In the genomic region with DNA sequence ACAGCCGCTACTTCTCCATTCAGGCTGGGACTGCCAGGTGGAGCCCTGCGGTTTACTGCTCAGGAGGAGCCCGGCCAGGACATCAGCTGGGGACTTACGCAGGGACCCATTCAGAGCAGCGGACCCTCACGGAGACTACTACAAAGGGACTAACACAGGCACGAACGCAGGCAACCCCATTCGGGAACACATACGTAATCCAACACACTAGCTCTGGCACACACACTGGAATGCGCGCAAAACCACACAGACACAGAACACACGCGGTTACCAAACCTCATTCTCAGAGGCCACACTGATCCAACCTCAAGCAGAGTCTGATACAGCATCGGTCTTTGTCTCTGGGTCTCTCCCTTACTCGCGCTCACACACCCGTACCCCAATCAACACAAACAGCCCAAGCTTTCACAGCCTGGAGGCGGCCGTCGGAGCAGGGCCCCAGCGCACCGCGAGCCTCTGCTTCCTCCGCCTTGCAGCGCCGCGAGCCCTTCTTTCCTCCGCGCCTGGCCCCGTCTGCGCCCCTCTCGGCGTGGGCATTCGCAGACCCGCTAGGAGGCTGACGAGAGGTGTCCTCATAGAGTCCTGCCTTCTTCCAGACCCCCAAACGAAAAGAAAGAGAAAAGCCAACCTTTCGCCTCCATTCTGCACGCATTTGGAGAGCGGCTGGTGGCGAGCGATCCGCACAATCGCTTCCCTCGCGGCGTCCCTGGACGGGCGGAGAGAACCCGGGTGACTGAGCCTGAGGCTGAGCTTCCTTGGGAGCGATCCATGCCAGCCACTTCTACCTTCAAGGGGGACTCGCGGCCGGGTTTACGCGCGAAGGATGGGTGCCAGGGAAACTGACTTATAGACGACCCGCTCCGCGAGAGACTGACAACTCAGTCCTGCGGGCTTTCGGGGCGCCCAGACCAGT, we compare ENCODE assay signal across 10 cellular contexts. TPM values are rescaled to one million over a fixed set of nuclear protein-coding genes. Genes with fewer than 3 reads are reported as not detected.
DNase-seq lines count a peak whose midpoint lies in the region; ATAC-seq and FAIRE-seq lines count a peak whose summit lies in the region.
"Had no signal": no experiment of that assay in that cellular context is flagged by ENCODE, and none has a peak within 500 bp of the region (broad histone marks: within the 10 kb centered on the region; RNA-seq: fewer than 3 reads in every experiment).

No MANE protein-coding gene starts in this region.

- intact Hi-C loops in Right ventricle myocardium inferior (cut with DNase I) = no loop called here

- peak; percentile 72 for FAIRE-seq in HTR-8/SVneo (lab: Jason Lieb, UNC)

- ATAC-seq in activated naive CD8-positive, alpha-beta T cell treated with anti-CD3 and anti-CD28 coated beads, Interleukin-2, amount 10 ng/mL, durations not matched to agents 7 days and 5 days (ENCODE audit: low read depth) = no peak
- ATAC-seq in GM18907 (IDR thresholded peaks at IDR 0.05; ENCODE audit: unreplicated experiment) (no peak), Right ventricle myocardium inferior (no peak), GM18868 (IDR thresholded peaks at IDR 0.05; ENCODE audit: unreplicated experiment) (no peak)

- H3K4me3 ChIP-seq in mesodermal cell (ENCODE audit: extremely low read depth, insufficient read depth, low read length, poor library complexity, severe bottlenecking) = peak overlapping the region; percentile 14

- no peaks in the 10 kb centered on the region for H3K9me3 Mint-ChIP-seq in activated naive CD8-positive, alpha-beta T cell treated with anti-CD3 and anti-CD28 coated beads, Interleukin-2, amount 10 ng/mL, durations not matched to agents 7 days and 5 days

- peaks cover 3% of the 10 kb centered on the region for H3K4me1 ChIP-seq in mesodermal cell (ENCODE audit: control insufficient read depth, insufficient read depth, low read length, poor library complexity, severe bottlenecking)

- no peaks in the 10 kb centered on the region for H3K9me3 ChIP-seq in mesodermal cell (ENCODE audit: control insufficient read depth, low read length)

- H3K36me3 Mint-ChIP-seq in activated naive CD8-positive, alpha-beta T cell treated with anti-CD3 and anti-CD28 coated beads, Interleukin-2, amount 10 ng/mL, durations not matched to agents 7 days and 5 days = peaks cover 3% of the 10 kb centered on the region

- no peaks in the 10 kb centered on the region for H3K36me3 ChIP-seq in mesodermal cell (ENCODE audit: control insufficient read depth, insufficient read depth, low read length)

- WGBS in mesodermal cell (ENCODE audit: insufficient coverage in 2 of 2), 2 experiments = 0 to 1% methylated on average over 40 to 44 of the region's 65 CpGs

- no peak overlapping the region for H3K27ac ChIP-seq in mesodermal cell (ENCODE audit: low read depth, low read length, severe bottlenecking)

- H3K4me3 Mint-ChIP-seq in activated naive CD8-positive, alpha-beta T cell treated with anti-CD3 and anti-CD28 coated beads, Interleukin-2, amount 10 ng/mL, durations not matched to agents 7 days and 5 days = no peak overlapping the region

- H3K4me1 Mint-ChIP-seq in activated naive CD8-positive, alpha-beta T cell treated with anti-CD3 and anti-CD28 coated beads, Interleukin-2, amount 10 ng/mL, durations not matched to agents 7 days and 5 days = peaks cover 30% of the 10 kb centered on the region

- H3K27ac Mint-ChIP-seq in activated naive CD8-positive, alpha-beta T cell treated with anti-CD3 and anti-CD28 coated beads, Interleukin-2, amount 10 ng/mL, durations not matched to agents 7 days and 5 days = no peak overlapping the region

- H3K27me3 Mint-ChIP-seq in activated naive CD8-positive, alpha-beta T cell treated with anti-CD3 and anti-CD28 coated beads, Interleukin-2, amount 10 ng/mL, durations not matched to agents 7 days and 5 days = peaks cover 86% of the 10 kb centered on the region

- POLR2A ChIA-PET in activated naive CD8-positive, alpha-beta T cell treated with anti-CD3 and anti-CD28 coated beads, Interleukin-2, amount 10 ng/mL, durations not matched to agents 7 days and 5 days (lab: Charles Lee) = no interaction called here

- DNase-seq in ELF-1 (ENCODE audit: low read depth, low spot score) (peak; percentile 27), HTR-8/SVneo (ENCODE audit: insufficient read length, low spot score) (no peak), mucosa of gallbladder (ENCODE audit: low spot score) (no peak), Right ventricle myocardium inferior (ENCODE audit: missing footprints) (no peak)
- peak; percentile 47 for DNase-seq in activated naive CD8-positive, alpha-beta T cell treated with anti-CD3 and anti-CD28 coated beads, Interleukin-2, amount 10 ng/mL, durations not matched to agents 7 days and 5 days
- DNase-seq: NCI-H510A treated with DMSO at 0.1 percent for 48 hours, occipital lobe had no signal

RNA-seq across cellular contexts. Expression of gene SLC32A1, which starts 1.0 kb away (rescaled TPM):
- total RNA-seq in activated naive CD8-positive, alpha-beta T cell treated with anti-CD3 and anti-CD28 coated beads, Interleukin-2, amount 10 ng/mL, durations not matched to agents 7 days and 5 days = not detected
- polyA plus RNA-seq in mesodermal cell (2013, experiment 1 of 2) = 0.29 TPM
- not detected for polyA plus RNA-seq in mesodermal cell (2013, experiment 2 of 2)
- not detected for total RNA-seq in mucosa of gallbladder
- total RNA-seq in Right ventricle myocardium inferior = not detected

RNA-seq across cellular contexts. Expression of gene ACTR5, which starts 24.9 kb away (rescaled TPM):
- 10 to 100 TPM; 10.4 to 11.9 TPM for total RNA-seq in activated naive CD8-positive, alpha-beta T cell treated with anti-CD3 and anti-CD28 coated beads, Interleukin-2, amount 10 ng/mL, durations not matched to agents 7 days and 5 days
- 7.1 TPM for polyA plus RNA-seq in mesodermal cell (2013, experiment 1 of 2)
- polyA plus RNA-seq in mesodermal cell (2013, experiment 2 of 2) = 7.3 TPM
- total RNA-seq in mucosa of gallbladder = 6.7 TPM
- total RNA-seq in Right ventricle myocardium inferior = 2.6 TPM

Comparison
In these comparisons a context has a peak if more than half of its experiments do, and no peak if none do; other contexts are left out.
1. DNase-seq: peak in ELF-1 (single experiment) and activated naive CD8-positive, alpha-beta T cell treated with anti-CD3 and anti-CD28 coated beads, Interleukin-2, amount 10 ng/mL, durations not matched to agents 7 days and 5 days (single experiment); none in HTR-8/SVneo (single experiment), mucosa of gallbladder (single experiment) and Right ventricle myocardium inferior (single experiment).